Comparison of ENCODE assay signal across 9 cellular contexts in the genomic region with DNA sequence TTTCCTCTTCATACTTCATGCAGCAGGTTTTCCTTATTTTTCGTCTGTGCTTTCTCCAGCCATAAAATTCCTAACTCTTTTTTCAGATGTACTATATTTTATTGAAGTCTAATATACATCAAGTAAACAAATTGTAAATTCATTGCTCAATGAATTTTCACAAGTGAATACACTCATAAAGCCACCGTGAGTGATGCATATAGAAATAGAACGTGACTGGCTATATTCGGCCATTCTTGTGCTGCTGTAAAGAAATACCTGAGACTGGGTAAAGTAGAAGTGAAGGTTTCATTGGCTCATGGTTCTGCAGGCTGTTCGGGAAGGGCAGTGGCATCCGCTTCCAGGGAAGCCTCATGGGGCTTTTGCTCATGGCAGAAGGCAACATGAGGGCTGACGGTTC.
"Had no signal": no experiment of that assay in that cellular context is flagged by ENCODE, and none has a peak within 500 bp of the region (broad histone marks: within the 10 kb centered on the region; RNA-seq: fewer than 3 reads in every experiment).

No MANE protein-coding gene starts in this region.

- H3K4me2 ChIP-seq: KMS-11 had no signal

- H3K4me1 Mint-ChIP-seq: IgD-negative memory B cell had no signal

- H3K27me3 Mint-ChIP-seq: IgD-negative memory B cell had no signal

- H3K27ac Mint-ChIP-seq: IgD-negative memory B cell had no signal

- H3K9ac ChIP-seq: KMS-11 had no signal

- FAIRE-seq: HepG2, HTR-8/SVneo, K562 had no signal

- DNase-seq: IMR-90, KBM-7, KG1 had no signal

- H3K4me3 ChIP-seq: K562 had no signal

- H3K27ac ChIP-seq: HL-60, KMS-11 had no signal

- H3K36me3 Mint-ChIP-seq: IgD-negative memory B cell had no signal

- H3K4me3 Mint-ChIP-seq: IgD-negative memory B cell had no signal

- ATAC-seq: HepG2, K562 had no signal
